Comparison of ENCODE assay signal across 23 cellular contexts in the genomic region with DNA sequence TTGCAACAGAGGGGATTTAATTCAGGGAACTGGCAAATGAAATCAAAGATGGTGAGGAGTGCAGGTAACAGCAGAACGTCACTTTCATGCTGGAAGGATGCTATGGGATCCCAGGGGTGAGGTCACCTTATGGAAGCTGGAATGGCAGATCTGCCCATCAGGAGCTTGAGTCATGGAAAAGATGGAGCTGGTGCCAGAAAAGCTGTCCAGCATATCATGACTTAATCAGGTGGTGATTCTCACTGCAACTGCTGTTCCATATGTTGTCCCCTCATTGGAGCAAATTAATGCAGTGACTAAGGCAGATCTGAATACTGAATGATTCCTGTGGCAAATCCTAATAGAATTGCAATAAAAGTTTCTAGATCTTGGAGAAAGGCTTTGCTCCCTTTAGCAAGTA. TPM values are rescaled to one million over a fixed set of nuclear protein-coding genes. Genes with fewer than 3 reads are reported as not detected.
"Had no signal": no experiment of that assay in that cellular context is flagged by ENCODE, and none has a peak within 500 bp of the region (broad histone marks: within the 10 kb centered on the region; RNA-seq: fewer than 3 reads in every experiment).

No MANE protein-coding gene starts in this region.

- DNase-seq: activated CD4-positive, alpha-beta T cell treated with anti-CD3 and anti-CD28 coated beads, Interleukin-2, amount 10 ng/mL, durations not matched to agents 24 days and 14 days; activated CD4-positive, CD25-positive, alpha-beta regulatory T cell; activated CD8-positive, alpha-beta T cell treated with anti-CD3 and anti-CD28 coated beads for 36 hours; activated naive CD4-positive, alpha-beta T cell treated with Interleukin-2 at 50 U/mL for 16 hours; activated T-cell treated with anti-CD3 and anti-CD28 coated beads, Interleukin-2, amount 50 U/mL, for 1 hour; brain microvascular endothelial cell; colonic mucosa; endodermal cell; heart right ventricle; immature natural killer cell; mesendoderm; naive thymus-derived CD4-positive, alpha-beta T cell; ovary; psoas muscle; right cardiac atrium; stimulated activated CD4-positive, alpha-beta T cell treated with anti-CD3 and anti-CD28 coated beads, Interleukin-15, amount 100 ng/mL, for 24 hours; stimulated activated CD4-positive, alpha-beta T cell treated with anti-CD3 and anti-CD28 coated beads, Interleukin-2, amount 100 ng/mL, for 48 hours; stimulated activated naive CD8-positive, alpha-beta T cell treated with anti-CD3 and anti-CD28 coated beads, Interleukin-15, amount 100 ng/mL, for 72 hours; upper lobe of left lung had no signal

- H3K36me3 Mint-ChIP-seq: immature natural killer cell had no signal

- H3K27ac ChIP-seq: brain microvascular endothelial cell, colonic mucosa, heart right ventricle, ovary, psoas muscle, skin epidermis, thoracic aorta, upper lobe of left lung had no signal

- H3K9me3 ChIP-seq: colonic mucosa, heart right ventricle, ovary, psoas muscle, thoracic aorta, upper lobe of left lung had no signal

- H3K36me3 ChIP-seq: brain microvascular endothelial cell, colonic mucosa, heart right ventricle, ovary, thoracic aorta, upper lobe of left lung had no signal

- H3K4me1 Mint-ChIP-seq: central memory CD8-positive, alpha-beta T cell; endodermal cell; immature natural killer cell had no signal

- H3K9me3 Mint-ChIP-seq: activated CD8-positive, alpha-beta T cell treated with anti-CD3 and anti-CD28 coated beads for 36 hours; activated T-helper 17 cell treated with anti-CD3 and anti-CD28 coated beads, Interleukin-2, amount 50 U/mL, for 72 hours; central memory CD8-positive, alpha-beta T cell; endodermal cell; immature natural killer cell; stimulated activated naive CD8-positive, alpha-beta T cell treated with anti-CD3 and anti-CD28 coated beads, Interleukin-15, amount 100 ng/mL, for 72 hours had no signal

- H3K4me3 ChIP-seq: colonic mucosa, heart right ventricle, ovary, psoas muscle, skin epidermis, thoracic aorta, upper lobe of left lung had no signal

- H3K27ac Mint-ChIP-seq: activated CD4-positive, alpha-beta T cell treated with anti-CD3 and anti-CD28 coated beads, Interleukin-2, amount 10 ng/mL, durations not matched to agents 24 days and 14 days; activated CD8-positive, alpha-beta T cell treated with anti-CD3 and anti-CD28 coated beads for 36 hours; activated T-helper 17 cell treated with anti-CD3 and anti-CD28 coated beads, Interleukin-2, amount 50 U/mL, for 72 hours; endodermal cell; immature natural killer cell; naive thymus-derived CD4-positive, alpha-beta T cell; stimulated activated naive CD8-positive, alpha-beta T cell treated with anti-CD3 and anti-CD28 coated beads, Interleukin-15, amount 100 ng/mL, for 72 hours had no signal

- H3K27me3 Mint-ChIP-seq: activated CD4-positive, alpha-beta T cell treated with anti-CD3 and anti-CD28 coated beads, Interleukin-2, amount 10 ng/mL, durations not matched to agents 24 days and 14 days; activated CD8-positive, alpha-beta T cell treated with anti-CD3 and anti-CD28 coated beads for 36 hours; activated T-helper 17 cell treated with anti-CD3 and anti-CD28 coated beads, Interleukin-2, amount 50 U/mL, for 72 hours; central memory CD8-positive, alpha-beta T cell; naive thymus-derived CD4-positive, alpha-beta T cell; stimulated activated naive CD8-positive, alpha-beta T cell treated with anti-CD3 and anti-CD28 coated beads, Interleukin-15, amount 100 ng/mL, for 72 hours had no signal

- H3K4me1 ChIP-seq: colonic mucosa, heart right ventricle, psoas muscle, upper lobe of left lung had no signal

- H3K4me3 Mint-ChIP-seq: activated CD4-positive, alpha-beta T cell treated with anti-CD3 and anti-CD28 coated beads, Interleukin-2, amount 10 ng/mL, durations not matched to agents 24 days and 14 days; activated CD8-positive, alpha-beta T cell treated with anti-CD3 and anti-CD28 coated beads for 36 hours; activated T-helper 17 cell treated with anti-CD3 and anti-CD28 coated beads, Interleukin-2, amount 50 U/mL, for 72 hours; central memory CD8-positive, alpha-beta T cell; endodermal cell; immature natural killer cell; naive thymus-derived CD4-positive, alpha-beta T cell; stimulated activated naive CD8-positive, alpha-beta T cell treated with anti-CD3 and anti-CD28 coated beads, Interleukin-15, amount 100 ng/mL, for 72 hours had no signal

- ATAC-seq: activated CD8-positive, alpha-beta T cell treated with anti-CD3 and anti-CD28 coated beads for 36 hours; activated T-helper 17 cell treated with anti-CD3 and anti-CD28 coated beads, Interleukin-2, amount 50 U/mL, for 72 hours; heart right ventricle; naive thymus-derived CD4-positive, alpha-beta T cell; psoas muscle; right cardiac atrium; stimulated activated naive CD8-positive, alpha-beta T cell treated with anti-CD3 and anti-CD28 coated beads, Interleukin-15, amount 100 ng/mL, for 72 hours had no signal

- H3K27me3 ChIP-seq: brain microvascular endothelial cell, colonic mucosa, ovary, upper lobe of left lung had no signal

RNA-seq across cellular contexts. Expression of gene HHLA2, which starts 38.4 kb away (rescaled TPM):
- total RNA-seq: endodermal cell, heart right ventricle, psoas muscle, right cardiac atrium, thoracic aorta had no signal
